14 cellular contexts compared by ENCODE assay signal in genomic region chr7:129258649-129259389, GRCh38. TPM values are rescaled to one million over a fixed set of nuclear protein-coding genes. Genes with fewer than 3 reads are reported as not detected.
DNase-seq lines count a peak whose midpoint lies in the region; TF ChIP-seq lines count a peak whose summit lies in the region.
"Had no signal": no experiment of that assay in that cellular context is flagged by ENCODE, and none has a peak within 500 bp of the region (broad histone marks: within the 10 kb centered on the region; RNA-seq: fewer than 3 reads in every experiment).

No MANE protein-coding gene starts in this region.

- no peaks in the 10 kb centered on the region for H3K27me3 ChIP-seq in endodermal cell (ENCODE audit: control insufficient read depth, insufficient read depth, low read length, poor library complexity, severe bottlenecking)
- H3K27me3 ChIP-seq: gastroesophageal sphincter had no signal

- H3K4me3 ChIP-seq in endodermal cell (ENCODE audit: low read length) = peak overlapping the region; percentile 72
- H3K4me3 ChIP-seq: A549, gastroesophageal sphincter had no signal

- WGBS in endodermal cell (ENCODE audit: insufficient coverage in 1 of 2, insufficient read length in 1 of 2), 2 experiments = 0 to 27% methylated on average over 3 to 4 of the region's 4 CpGs

- H3K27ac ChIP-seq in endodermal cell (ENCODE audit: low read depth, low read length) = peak overlapping the region; percentile 83
- H3K27ac ChIP-seq: A549, gastroesophageal sphincter had no signal

- H3K36me3 ChIP-seq in endodermal cell (ENCODE audit: control insufficient read depth, insufficient read depth, low read length) = no peaks in the 10 kb centered on the region
- H3K36me3 ChIP-seq: gastroesophageal sphincter had no signal

- H3K4me1 Mint-ChIP-seq in endodermal cell = peaks cover 31% of the 10 kb centered on the region
- peaks cover 39% of the 10 kb centered on the region for H3K4me1 Mint-ChIP-seq in neural crest cell

- H3K9ac ChIP-seq in endodermal cell (ENCODE audit: extremely low read depth, low read length, poor library complexity, severe bottlenecking) = peak overlapping the region; percentile 17

- peak; percentile 18 for DNase-seq in NCI-H1436 (lab: John Stamatoyannopoulos, UW)
- DNase-seq in NCI-H1436 treated with DMSO at 0.1 percent for 48 hours (lab: John Stamatoyannopoulos, UW) = no peak
- peak; percentile 5 for DNase-seq in NCI-H146 treated with DMSO at 0.1 percent for 48 hours (lab: John Stamatoyannopoulos, UW; ENCODE audit: unreplicated experiment)
- DNase-seq in endodermal cell = peak; percentile 68
- no peak for DNase-seq in neural crest cell (ENCODE audit: low read depth, low spot score)
- DNase-seq in NCI-H1092 (lab: John Stamatoyannopoulos, UW) = no peak
- no peak for DNase-seq in mesenteric fat pad (ENCODE audit: low spot score)
- no peak for DNase-seq in T-helper 9 cell
- DNase-seq: cerebellar nuclear complex; NK-92 treated with Interleukin-12 subunit alpha and Interleukin-12 subunit beta, amount 100 ng/mL, for 24 hours had no signal

- TF ChIP-seq CTCF in endodermal cell (conservative IDR thresholded peaks at IDR 0.05) = no peak
- no peak for TF ChIP-seq CTCF in neural crest cell (conservative IDR thresholded peaks at IDR 0.05)

- H3K27ac Mint-ChIP-seq in endodermal cell (peak overlapping the region; percentile 89), neural crest cell (ENCODE audit: unreplicated experiment) (peak overlapping the region; percentile 76)
- H3K27ac Mint-ChIP-seq: T-helper 1 cell treated with Interleukin-12 subunit alpha and Interleukin-12 subunit beta and Interleukin-4 antibody, amounts not matched to agents 30 μg/mL and 1 μg/mL, for 36 hours had no signal

- H3K9me3 Mint-ChIP-seq in endodermal cell (no peaks in the 10 kb centered on the region), neural crest cell (peaks cover 2% of the 10 kb centered on the region)
- H3K9me3 Mint-ChIP-seq: IgD-negative memory B cell; T-helper 1 cell treated with Interleukin-12 subunit alpha and Interleukin-12 subunit beta and Interleukin-4 antibody, amounts not matched to agents 30 μg/mL and 1 μg/mL, for 36 hours had no signal

- H3K4me3 Mint-ChIP-seq in endodermal cell (peak overlapping the region; percentile 30), neural crest cell (peak overlapping the region; percentile 31)
- H3K4me3 Mint-ChIP-seq: T-helper 1 cell treated with Interleukin-12 subunit alpha and Interleukin-12 subunit beta and Interleukin-4 antibody, amounts not matched to agents 30 μg/mL and 1 μg/mL, for 36 hours had no signal

- H3K4me1 ChIP-seq in endodermal cell (ENCODE audit: control insufficient read depth, insufficient read depth, low read length) = peaks cover 3% of the 10 kb centered on the region
- H3K4me1 ChIP-seq: gastroesophageal sphincter had no signal

- H3K27me3 Mint-ChIP-seq in endodermal cell (ENCODE audit: insufficient read depth) (no peaks in the 10 kb centered on the region), neural crest cell (ENCODE audit: low read depth) (no peaks in the 10 kb centered on the region)
- H3K27me3 Mint-ChIP-seq: IgD-negative memory B cell had no signal

- H3K9me3 ChIP-seq in endodermal cell (ENCODE audit: control insufficient read depth, low read length) = no peaks in the 10 kb centered on the region
- H3K9me3 ChIP-seq: A549, gastroesophageal sphincter had no signal

- no peaks in the 10 kb centered on the region for H3K36me3 Mint-ChIP-seq in endodermal cell (ENCODE audit: low read depth)
- H3K36me3 Mint-ChIP-seq in neural crest cell (ENCODE audit: low read depth) = no peaks in the 10 kb centered on the region

RNA-seq across cellular contexts. Expression of gene AHCYL2, which starts 34.0 kb away (rescaled TPM):
- 10 to 100 TPM; 30.8 to 31.4 TPM for total RNA-seq in endodermal cell
- polyA plus RNA-seq in endodermal cell (2013, experiment 1 of 2) = 15.7 TPM
- polyA plus RNA-seq in endodermal cell (2013, experiment 2 of 2) = 18.1 TPM
- total RNA-seq in neural crest cell = 18.7 and 19.1 TPM in 2 replicates
- 13.6 TPM for total RNA-seq in mesenteric fat pad

Comparison
In these comparisons a context has a peak if more than half of its experiments do, and no peak if none do; other contexts are left out.
1. DNase-seq: peak in NCI-H1436 (single experiment), NCI-H146 treated with DMSO at 0.1 percent for 48 hours (single experiment) and endodermal cell (single experiment); none in NCI-H1436 treated with DMSO at 0.1 percent for 48 hours (single experiment), neural crest cell (single experiment), NCI-H1092 (single experiment), mesenteric fat pad (single experiment) and T-helper 9 cell (single experiment).